ENCODE assay signal across 24 cellular contexts in genomic region chr12:110746550-110746949, GRCh38. TPM values are rescaled to one million over a fixed set of nuclear protein-coding genes. Genes with fewer than 3 reads are reported as not detected.
A peak's percentile ranks its signal among the peaks of the same experiment; 100 is the strongest.
DNase-seq lines count a peak whose midpoint lies in the region; ATAC-seq, FAIRE-seq and TF ChIP-seq lines count a peak whose summit lies in the region.
"Had no signal": no experiment of that assay in that cellular context is flagged by ENCODE, and none has a peak within 500 bp of the region (broad histone marks: within the 10 kb centered on the region; RNA-seq: fewer than 3 reads in every experiment).

No MANE protein-coding gene starts in this region.

- H3K4me2 ChIP-seq in K562 (ENCODE audit: insufficient read depth, low read length) = no peak overlapping the region
- H3K4me2 ChIP-seq: BLaER1 had no signal

- TF ChIP-seq EP300 in K562 (IDR thresholded peaks at IDR 0.05; ENCODE audit: low read length) = no peak

- in situ Hi-C loops in K562 (cut with MboI) = no loop called here

- H3K9me1 ChIP-seq in K562 (ENCODE audit: control insufficient read depth, insufficient read depth, low read length) = no peaks in the 10 kb centered on the region

- no peak for TF ChIP-seq RAD21 in K562 (CRISPR knock-in tag; conservative IDR thresholded peaks at IDR 0.05 in 1 of 2, IDR thresholded peaks at IDR 0.05 in 1 of 2)

- H3K36me3 ChIP-seq in CD4-positive, CD25-positive, alpha-beta regulatory T cell (ENCODE audit: control insufficient read depth, insufficient read depth, low read length) = no peaks in the 10 kb centered on the region
- 0 out of 3 replicates have a peak, but pooled peaks cover under 1% of the 10 kb centered on the region for H3K36me3 ChIP-seq in K562 (ENCODE audit: control insufficient read depth, insufficient read depth, low read length)
- H3K36me3 ChIP-seq: BLaER1 had no signal

- CTCF ChIA-PET in K562 (lab: Yijun Ruan, JAX; ENCODE audit: low intra/inter-chr PET ratio) = no interaction called here

- no peak overlapping the region for H3K4me3 Mint-ChIP-seq in CD4-positive, CD25-positive, alpha-beta regulatory T cell
- no peak overlapping the region for H3K4me3 Mint-ChIP-seq in stimulated activated memory B cell treated with anti-CD40 and anti-IgM and Interleukin-4, amounts not matched to agents 10 μg/mL and 1 μg/mL and 100 μg/mL, for 72 hours
- H3K4me3 Mint-ChIP-seq: B cell; CD4-positive, alpha-beta T cell; CD8-positive, alpha-beta memory T cell had no signal

- H3K79me2 ChIP-seq in K562 (ENCODE audit: control insufficient read depth, insufficient read depth, low read length) = peaks cover 12% of the 10 kb centered on the region

- peaks cover 5% of the 10 kb centered on the region for H3K4me1 ChIP-seq in CD4-positive, CD25-positive, alpha-beta regulatory T cell (ENCODE audit: control insufficient read depth, insufficient read depth, low read length, poor library complexity, severe bottlenecking)
- peaks cover 2 to 12% of the 10 kb centered on the region in 2 experiments; a peak in 2 of 5 replicates for H3K4me1 ChIP-seq in K562 (replicated peaks in 1 of 2; ENCODE audit: control insufficient read depth in 2 of 2, insufficient read depth in 2 of 2, low read length in 2 of 2)

- H3K36me3 Mint-ChIP-seq in CD4-positive, CD25-positive, alpha-beta regulatory T cell = no peaks in the 10 kb centered on the region
- H3K36me3 Mint-ChIP-seq in stimulated activated memory B cell treated with anti-CD40 and anti-IgM and Interleukin-4, amounts not matched to agents 10 μg/mL and 1 μg/mL and 100 μg/mL, for 72 hours = no peaks in the 10 kb centered on the region

- H4K20me1 ChIP-seq in K562 (replicated peaks; ENCODE audit: control insufficient read depth, insufficient read depth, low read length) = peaks cover 4% of the 10 kb centered on the region

- DNase-seq in activated effector memory CD4-positive, alpha-beta T cell treated with anti-CD3 and anti-CD28 coated beads, Interleukin-2, amount 50 U/mL, for 16 hours = peak; percentile 22
- no peak for DNase-seq in activated effector memory CD4-positive, alpha-beta T cell treated with Interleukin-2 at 50 U/mL for 16 hours
- no peak for DNase-seq in CD4-positive, CD25-positive, alpha-beta regulatory T cell
- DNase-seq in K562 (ENCODE audit: extremely low read depth in 1 of 4, low spot score in 3 of 4) = no peak
- DNase-seq in mesenteric fat pad (ENCODE audit: low spot score) = peak; percentile 6
- DNase-seq in NCI-H1105 treated with DMSO at 0.1 percent for 48 hours (lab: John Stamatoyannopoulos, UW) = no peak
- DNase-seq in NCI-H1092 (lab: John Stamatoyannopoulos, UW) = no peak
- DNase-seq: CD4-positive, alpha-beta T cell; CD8-positive, alpha-beta memory T cell; DMS 273 treated with DMSO at 0.1 percent for 48 hours; DMS79; EL; GDM1; GOT3 had no signal

- no peak overlapping the region for H2AFZ ChIP-seq in K562 (ENCODE audit: low read depth, low read length)

- POLR2A ChIA-PET in K562 (lab: Yijun Ruan, JAX) = no interaction called here

- peaks cover 0 to 2% (median 0%) of the 10 kb centered on the region in 7 donors for H3K9me3 Mint-ChIP-seq in CD4-positive, CD25-positive, alpha-beta regulatory T cell
- no peaks in the 10 kb centered on the region for H3K9me3 Mint-ChIP-seq in stimulated activated memory B cell treated with anti-CD40 and anti-IgM and Interleukin-4, amounts not matched to agents 10 μg/mL and 1 μg/mL and 100 μg/mL, for 72 hours
- H3K9me3 Mint-ChIP-seq: CD4-positive, alpha-beta T cell; CD8-positive, alpha-beta memory T cell had no signal

- no peak for TF ChIP-seq POLR2A in K562 (conservative IDR thresholded peaks at IDR 0.05)

- H3K27ac Mint-ChIP-seq in CD4-positive, CD25-positive, alpha-beta regulatory T cell = peak overlapping the region in 2 of 3 donors; percentile 7 to 12
- H3K27ac Mint-ChIP-seq in stimulated activated memory B cell treated with anti-CD40 and anti-IgM and Interleukin-4, amounts not matched to agents 10 μg/mL and 1 μg/mL and 100 μg/mL, for 72 hours = no peak overlapping the region
- H3K27ac Mint-ChIP-seq: B cell; CD4-positive, alpha-beta T cell had no signal

- ATAC-seq in CD4-positive, CD25-positive, alpha-beta regulatory T cell (ENCODE audit: low read depth in 2 of 2) = no peak
- no peak for ATAC-seq in K562
- ATAC-seq in stimulated activated memory B cell treated with anti-CD40 and anti-IgM and Interleukin-4, amounts not matched to agents 10 μg/mL and 1 μg/mL and 100 μg/mL, for 72 hours = no peak
- ATAC-seq: GM12878 had no signal

- no peaks in the 10 kb centered on the region for H3K9me3 ChIP-seq in CD4-positive, CD25-positive, alpha-beta regulatory T cell (ENCODE audit: control insufficient read depth in 2 of 2, low read length in 2 of 2)
- no peaks in the 10 kb centered on the region for H3K9me3 ChIP-seq in K562 (replicated peaks; ENCODE audit: control insufficient read depth, insufficient read depth, low read depth, low read length)
- H3K9me3 ChIP-seq: BLaER1, HAP-1 had no signal

- peaks cover 0 to 14% (median 6%) of the 10 kb centered on the region in 4 donors for H3K4me1 Mint-ChIP-seq in CD4-positive, CD25-positive, alpha-beta regulatory T cell
- H3K4me1 Mint-ChIP-seq in stimulated activated memory B cell treated with anti-CD40 and anti-IgM and Interleukin-4, amounts not matched to agents 10 μg/mL and 1 μg/mL and 100 μg/mL, for 72 hours = peaks cover 15% of the 10 kb centered on the region

- H3K27me3 Mint-ChIP-seq in CD4-positive, CD25-positive, alpha-beta regulatory T cell = peaks cover 5% of the 10 kb centered on the region
- no peaks in the 10 kb centered on the region for H3K27me3 Mint-ChIP-seq in stimulated activated memory B cell treated with anti-CD40 and anti-IgM and Interleukin-4, amounts not matched to agents 10 μg/mL and 1 μg/mL and 100 μg/mL, for 72 hours
- H3K27me3 Mint-ChIP-seq: B cell; CD4-positive, alpha-beta T cell had no signal

- no peak overlapping the region for H3K4me3 ChIP-seq in CD4-positive, CD25-positive, alpha-beta regulatory T cell (ENCODE audit: low read depth, low read length)
- H3K4me3 ChIP-seq in K562 = no peak overlapping the region
- H3K4me3 ChIP-seq: BLaER1, GM12878, HAP-1 had no signal

- TF ChIP-seq CTCF in K562 (IDR thresholded peaks at IDR 0.05 in 2 of 3, conservative IDR thresholded peaks at IDR 0.05 in 1 of 3; ENCODE audit: insufficient read depth in 2 of 3, low read depth in 1 of 3, low read length in 3 of 3) = no peak

- H3K9ac ChIP-seq in K562 (ENCODE audit: insufficient read depth in 1 of 2, low read depth in 2 of 2, low read length in 2 of 2) = no peak overlapping the region
- H3K9ac ChIP-seq: BLaER1 had no signal

- WGBS in K562 (ENCODE audit: insufficient coverage, low coverage, missing lambda C conversion rate) = 71% methylated on average over 6 of the region's 6 CpGs

- no TSS peak for BruUV-seq in K562 (replicated peaks; lab: Mats Ljungman, UMichigan)

- no peaks in the 10 kb centered on the region for H3K27me3 ChIP-seq in CD4-positive, CD25-positive, alpha-beta regulatory T cell (ENCODE audit: control insufficient read depth, insufficient read depth, low read length)
- H3K27me3 ChIP-seq in K562 (ENCODE audit: control insufficient read depth in 2 of 2, insufficient read depth in 2 of 2, low read length in 2 of 2) = no peaks in the 10 kb centered on the region
- H3K27me3 ChIP-seq: BLaER1 had no signal

- intact Hi-C loops in K562 (cut with micrococcal nuclease) = no loop called here

- no peak for FAIRE-seq in K562 (lab: Jason Lieb, UNC)
- FAIRE-seq: A204.1, D721Med, GM12878, H54 had no signal

- no peak overlapping the region for H3K27ac ChIP-seq in CD4-positive, CD25-positive, alpha-beta regulatory T cell (ENCODE audit: insufficient read depth, low read length, poor library complexity, severe bottlenecking)
- H3K27ac ChIP-seq in K562 (ENCODE audit: extremely low read depth, low read depth, low read length) = no peak overlapping the region
- H3K27ac ChIP-seq: 22Rv1, BLaER1, C4-2B had no signal

RNA-seq across cellular contexts. Expression of gene PPP1CC, which starts 3.9 kb away (rescaled TPM):
- 166 TPM for total RNA-seq in CD4-positive, CD25-positive, alpha-beta regulatory T cell
- polyA plus RNA-seq in CD4-positive, CD25-positive, alpha-beta regulatory T cell = 100 to 1,000 TPM; 166 to 177 (median 175) TPM
- total RNA-seq in K562 (2011; cell fraction: chromatin; rRNA removed; ENCODE audit: low replicate concordance) = 91.4 and 203 TPM in 2 replicates
- 57.5 and 69.1 TPM in 2 replicates for total RNA-seq in K562 (2011; cell fraction: nucleolus; rRNA removed)
- total RNA-seq in K562 (2011; cell fraction: nucleoplasm; rRNA removed) = 128 and 212 TPM in 2 replicates
- total RNA-seq in K562 (2014; rRNA removed) (153 and 181 TPM in 2 replicates), K562 (2014; rRNA removed; fragmentation: Illumina TruSeq; extraction: Trizol) (203 and 241 TPM in 2 replicates), K562 (2015; rRNA removed; fragmentation: Illumina TruSeq; extraction: Trizol) (182 and 195 TPM in 2 replicates), K562 (2021) (178 and 197 TPM in 2 replicates), mesenteric fat pad (101 TPM)
- polyA plus RNA-seq in K562 (2011; rRNA removed) (223 and 280 TPM in 2 replicates), K562 (2014; fragmentation: Illumina TruSeq; extraction: Trizol) (247 and 286 TPM in 2 replicates), K562 (2014; fragmentation: Nextera tagmentation; extraction: Ambion mirVana) (10 to 100 TPM; 67.4 to 76.3 TPM), K562 (2014; rRNA removed) (184 and 189 TPM in 2 replicates)
- polyA plus RNA-seq in K562 (2011; cell fraction: cytosol; rRNA removed) = 55.3 and 113 TPM in 2 replicates
- 73.0 and 117 TPM in 2 replicates for polyA plus RNA-seq in K562 (2011; cell fraction: nucleus; rRNA removed)
- 169 and 223 TPM in 2 replicates for polyA plus RNA-seq in K562 (2012)
- polyA minus RNA-seq in K562 (2011; rRNA and poly(A)+ RNA removed) = 168 and 213 TPM in 2 replicates
- polyA minus RNA-seq in K562 (2011; cell fraction: cytosol; rRNA and poly(A)+ RNA removed) = 76.7 and 92.6 TPM in 2 replicates
- polyA minus RNA-seq in K562 (2011; cell fraction: nucleus; rRNA and poly(A)+ RNA removed) = 44.8 and 82.3 TPM in 2 replicates

RNA-seq across cellular contexts. Expression of gene HVCN1, which starts 57.6 kb away (rescaled TPM):
- 6.1 TPM for total RNA-seq in CD4-positive, CD25-positive, alpha-beta regulatory T cell
- polyA plus RNA-seq in CD4-positive, CD25-positive, alpha-beta regulatory T cell = 10 to 100 TPM; 19.8 to 50.0 (median 34.8) TPM
- total RNA-seq in K562 (2011; cell fraction: chromatin; rRNA removed; ENCODE audit: low replicate concordance) = 0.93 and 3.1 TPM in 2 replicates
- 0.92 and 1.3 TPM in 2 replicates for total RNA-seq in K562 (2011; cell fraction: nucleolus; rRNA removed)
- 1.0 and 1.2 TPM in 2 replicates for total RNA-seq in K562 (2011; cell fraction: nucleoplasm; rRNA removed)
- total RNA-seq in K562 (2014; rRNA removed) (0.50 and 1.4 TPM in 2 replicates), K562 (2014; rRNA removed; fragmentation: Illumina TruSeq; extraction: Trizol) (0.61 and 0.91 TPM in 2 replicates), K562 (2015; rRNA removed; fragmentation: Illumina TruSeq; extraction: Trizol) (1.0 and 1.6 TPM in 2 replicates), K562 (2021) (0.87 and 1.4 TPM in 2 replicates), mesenteric fat pad (4.2 TPM)
- polyA plus RNA-seq in K562 (2011; rRNA removed) (0.25 and 4.6 TPM in 2 replicates), K562 (2014; fragmentation: Illumina TruSeq; extraction: Trizol) (1.4 and 1.8 TPM in 2 replicates), K562 (2014; fragmentation: Nextera tagmentation; extraction: Ambion mirVana) (under 1 TPM; 0.21 to 0.24 TPM), K562 (2014; rRNA removed) (0.74 and 0.90 TPM in 2 replicates)
- 0.55 and 3.7 TPM in 2 replicates for polyA plus RNA-seq in K562 (2011; cell fraction: cytosol; rRNA removed)
- 0.54 and 2.5 TPM in 2 replicates for polyA plus RNA-seq in K562 (2011; cell fraction: nucleus; rRNA removed)
- polyA plus RNA-seq in K562 (2012) = 2.4 and 6.2 TPM in 2 replicates
- polyA minus RNA-seq in K562 (2011; rRNA and poly(A)+ RNA removed) = 0.42 and 2.5 TPM in 2 replicates
- 1.2 TPM in 1 of 2 replicates, not detected in the other for polyA minus RNA-seq in K562 (2011; cell fraction: cytosol; rRNA and poly(A)+ RNA removed)
- 0.27 and 0.89 TPM in 2 replicates for polyA minus RNA-seq in K562 (2011; cell fraction: nucleus; rRNA and poly(A)+ RNA removed)

Comparison
In these comparisons a context has a peak if more than half of its experiments do, and no peak if none do; other contexts are left out.
1. DNase-seq: peak in activated effector memory CD4-positive, alpha-beta T cell treated with anti-CD3 and anti-CD28 coated beads, Interleukin-2, amount 50 U/mL, for 16 hours (single experiment) and mesenteric fat pad (single experiment); none in activated effector memory CD4-positive, alpha-beta T cell treated with Interleukin-2 at 50 U/mL for 16 hours (single experiment), CD4-positive, CD25-positive, alpha-beta regulatory T cell (0 of 3), K562 (0 of 4), NCI-H1105 treated with DMSO at 0.1 percent for 48 hours (single experiment) and NCI-H1092 (single experiment).